In the genomic region with DNA sequence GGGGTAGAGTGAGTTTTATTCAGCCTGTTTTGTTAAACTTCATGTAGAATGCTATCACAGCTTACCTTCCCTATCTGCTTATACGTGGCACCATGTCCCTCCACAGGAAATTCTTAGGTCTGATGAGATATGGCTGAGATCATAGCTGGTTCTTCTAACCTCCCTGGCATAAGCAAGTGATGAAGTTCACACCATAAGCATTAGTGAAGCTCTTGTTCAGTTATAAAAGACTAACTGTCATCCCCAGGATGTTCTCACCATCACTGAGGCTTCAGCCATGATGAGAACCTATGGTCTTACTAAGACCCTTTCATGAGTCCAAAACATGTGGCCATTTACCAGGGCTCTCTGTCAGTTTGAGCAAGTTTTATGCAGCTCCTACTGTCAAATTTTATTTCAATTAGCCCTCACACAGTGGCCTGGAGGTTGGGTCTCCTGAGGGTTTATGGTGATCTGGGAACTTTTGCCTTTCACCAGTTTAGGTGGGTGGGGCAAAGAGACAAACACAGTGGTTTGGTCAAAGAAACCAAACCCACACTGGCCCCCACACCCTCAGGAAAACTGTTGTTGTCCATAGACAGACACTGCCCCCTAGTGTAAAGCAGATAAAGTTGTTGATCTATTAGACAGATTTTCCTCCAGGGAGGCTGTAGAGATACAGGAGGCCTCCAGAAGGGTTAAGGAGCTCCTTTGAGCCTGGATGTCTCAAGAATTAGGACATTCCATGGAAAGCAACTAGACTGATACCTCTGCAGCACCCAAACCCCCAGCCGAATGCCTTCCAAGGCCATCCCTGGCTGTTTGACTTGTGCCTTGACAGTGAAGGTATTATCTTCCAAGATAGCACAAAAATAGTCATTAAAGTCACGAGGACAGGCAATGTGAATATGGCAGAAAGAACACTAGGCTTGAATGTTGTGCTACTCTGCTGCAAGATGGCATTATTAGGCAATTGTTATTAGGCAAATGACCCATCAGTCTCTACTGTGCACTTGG, we compare ENCODE assay signal across 8 cellular contexts. TPM values are rescaled to one million over a fixed set of nuclear protein-coding genes. Genes with fewer than 3 reads are reported as not detected.
A peak's percentile ranks its signal among the peaks of the same experiment; 100 is the strongest.
DNase-seq lines count a peak whose midpoint lies in the region; ATAC-seq and TF ChIP-seq lines count a peak whose summit lies in the region.

No MANE protein-coding gene starts in this region.

- H3K4me3 ChIP-seq in BE2C (ENCODE audit: low read depth, low read length): no peak overlapping the region
- H3K4me3 ChIP-seq in NB4 (ENCODE audit: low read depth, low read length): peak overlapping the region; percentile 90
- H3K4me3 ChIP-seq in WI38 (ENCODE audit: low read depth, low read length): no peak overlapping the region
- no peak overlapping the region for H3K4me3 ChIP-seq in prostate gland

- H3K4me1 ChIP-seq in BE2C (no peaks in the 10 kb centered on the region), prostate gland (replicated peaks) (no peaks in the 10 kb centered on the region)

- ATAC-seq in GM18502 (IDR thresholded peaks at IDR 0.05; ENCODE audit: poor library complexity, unreplicated experiment) (peak; percentile 60), HG03439 (IDR thresholded peaks at IDR 0.05; ENCODE audit: unreplicated experiment) (no peak), GM18870 (IDR thresholded peaks at IDR 0.05; ENCODE audit: unreplicated experiment) (no peak)

- peak; percentile 20 for DNase-seq in BE2C
- DNase-seq in NB4 (ENCODE audit: low read depth): peak; percentile 89
- peak; percentile 82 for DNase-seq in globus pallidus (ENCODE audit: low spot score)
- DNase-seq in prostate gland (ENCODE audit: low spot score): no peak

- no peak for TF ChIP-seq POLR2A in NB4 (IDR thresholded peaks at IDR 0.05; ENCODE audit: extremely low read depth, insufficient read length)
- no peak for TF ChIP-seq POLR2A in prostate gland (IDR thresholded peaks at IDR 0.05)

- intact Hi-C loops in prostate gland (cut with DNase I): no loop called here

- TF ChIP-seq CTCF in BE2C (IDR thresholded peaks at IDR 0.05; ENCODE audit: low read depth, low read length) (peak; percentile 74), NB4 (IDR thresholded peaks at IDR 0.05; ENCODE audit: low read depth, low read length) (peak; percentile 41), WI38 (IDR thresholded peaks at IDR 0.05; ENCODE audit: low read depth, low read length) (peak; percentile 54), prostate gland (IDR thresholded peaks at IDR 0.05) (peak in 3 of 4 experiments; percentile 50 to 70 (median 62))

- no peak overlapping the region for H3K27ac ChIP-seq in prostate gland

- WGBS in prostate gland: 61% methylated on average over 3 of the region's 3 CpGs

- H3K27me3 ChIP-seq in BE2C (peaks cover 28% of the 10 kb centered on the region), prostate gland (replicated peaks; ENCODE audit: insufficient read depth) (no peaks in the 10 kb centered on the region)

- no peaks in the 10 kb centered on the region for H3K9me3 ChIP-seq in BE2C
- no peaks in the 10 kb centered on the region for H3K9me3 ChIP-seq in prostate gland

- H3K36me3 ChIP-seq in BE2C: no peaks in the 10 kb centered on the region
- H3K36me3 ChIP-seq in prostate gland: no peaks in the 10 kb centered on the region

RNA-seq across cellular contexts. Expression of a gene that starts 5.0 kb away (rescaled TPM):
- not detected for polyA plus RNA-seq in BE2C (2012; ENCODE audit: insufficient read depth, insufficient read length, low read depth)
- 1 to 10 TPM; 2.0 to 6.7 TPM for total RNA-seq in prostate gland
